Comparison of ENCODE assay signal across 12 cellular contexts in genomic region chr12:51976376-51977160, GRCh38. TPM values are rescaled to one million over a fixed set of nuclear protein-coding genes. Genes with fewer than 3 reads are reported as not detected.
DNase-seq lines count a peak whose midpoint lies in the region; ATAC-seq, FAIRE-seq and TF ChIP-seq lines count a peak whose summit lies in the region.
"Had no signal": no experiment of that assay in that cellular context is flagged by ENCODE, and none has a peak within 500 bp of the region (broad histone marks: within the 10 kb centered on the region; RNA-seq: fewer than 3 reads in every experiment).

No MANE protein-coding gene starts in this region.

- H3K9me3 ChIP-seq in K562 (replicated peaks; ENCODE audit: control insufficient read depth, insufficient read depth, low read depth, low read length), result no peaks in the 10 kb centered on the region
- H3K9me3 ChIP-seq: SJCRH30 had no signal

- no peak for ATAC-seq in K562
- no peak for ATAC-seq in GM18517 (IDR thresholded peaks at IDR 0.05; ENCODE audit: unreplicated experiment)

- H3K79me2 ChIP-seq in K562 (ENCODE audit: control insufficient read depth, insufficient read depth, low read length), result peaks cover 14% of the 10 kb centered on the region; the same call in 2 of the 3 replicates
- peaks cover 1% of the 10 kb centered on the region for H3K79me2 ChIP-seq in mesendoderm (ENCODE audit: control insufficient read depth, insufficient read depth, low read length)

- no peak overlapping the region for H2AK5ac ChIP-seq in mesendoderm (ENCODE audit: low read length)

- no peak overlapping the region for H4K5ac ChIP-seq in mesendoderm (ENCODE audit: low read length)

- no peak for TF ChIP-seq EP300 in K562 (IDR thresholded peaks at IDR 0.05; ENCODE audit: low read length)

- H3K79me1 ChIP-seq in mesendoderm (ENCODE audit: low read length), result peaks cover 12% of the 10 kb centered on the region

- no peak overlapping the region for H2BK120ac ChIP-seq in mesendoderm (ENCODE audit: low read depth, low read length)

- H3K27ac ChIP-seq in K562 (ENCODE audit: extremely low read depth, low read depth, low read length), result no peak overlapping the region
- H3K27ac ChIP-seq in mesendoderm (ENCODE audit: low read depth, low read length), result peak overlapping the region; percentile 10
- H3K27ac ChIP-seq: SJCRH30 had no signal

- H2BK15ac ChIP-seq in mesendoderm (replicated peaks; ENCODE audit: low read depth), result no peak overlapping the region

- intact Hi-C loops in K562 (cut with micrococcal nuclease), result no loop called here

- H3K9me1 ChIP-seq in K562 (ENCODE audit: control insufficient read depth, insufficient read depth, low read length), result peaks cover 5% of the 10 kb centered on the region

- H3K4me2 ChIP-seq in K562 (ENCODE audit: insufficient read depth, low read length), result no peak overlapping the region
- no peak overlapping the region for H3K4me2 ChIP-seq in mesendoderm (ENCODE audit: low read length)

- no peak overlapping the region for H3K56ac ChIP-seq in mesendoderm (ENCODE audit: low read length)

- H3K36me3 ChIP-seq in K562 (ENCODE audit: control insufficient read depth, insufficient read depth, low read length) (peaks cover 46% of the 10 kb centered on the region), mesendoderm (ENCODE audit: control insufficient read depth, insufficient read depth, low read length) (peaks cover 4% of the 10 kb centered on the region), H7 (replicated peaks; ENCODE audit: control insufficient read depth, insufficient read depth, low read length) (peaks cover 4% of the 10 kb centered on the region)

- WGBS in K562 (ENCODE audit: insufficient coverage, low coverage, missing lambda C conversion rate), result 62% methylated on average over 10 of the region's 10 CpGs
- no CpG with 5 or more reads among the region's 10 CpGs for WGBS in mesendoderm (ENCODE audit: extremely low coverage, insufficient coverage, low lambda C conversion rate)

- no peak overlapping the region for H3K4ac ChIP-seq in mesendoderm (ENCODE audit: low read depth, low read length)

- in situ Hi-C loops in K562 (cut with MboI), result loop anchor here (5.0 kb wide), 1 partner anchor 84 kb away; no protein-coding TSS in a partner anchor

- H3K27me3 ChIP-seq in K562 (ENCODE audit: control insufficient read depth in 2 of 2, insufficient read depth in 2 of 2, low read length in 2 of 2) (no peaks in the 10 kb centered on the region), mesendoderm (ENCODE audit: insufficient read depth, low read length, poor library complexity) (no peaks in the 10 kb centered on the region), H7 (ENCODE audit: control insufficient read depth, insufficient read depth, low read length) (no peaks in the 10 kb centered on the region)
- H3K27me3 ChIP-seq: SJCRH30 had no signal

- TF ChIP-seq RAD21 in K562 (CRISPR knock-in tag; conservative IDR thresholded peaks at IDR 0.05 in 1 of 2, IDR thresholded peaks at IDR 0.05 in 1 of 2), result no peak

- DNase-seq in AG20443 (ENCODE audit: low spot score), result peak; percentile 40
- DNase-seq in Kasumi-1 (lab: John Stamatoyannopoulos, UW), result peak; percentile 11 to 32
- no peak for DNase-seq in K562 (ENCODE audit: extremely low read depth in 1 of 4, low spot score in 3 of 4)
- peak; percentile 37 for DNase-seq in mesendoderm
- no peak for DNase-seq in H7
- DNase-seq in activated naive CD4-positive, alpha-beta T cell (lab: John Stamatoyannopoulos, UW), result no peak
- no peak for DNase-seq in NCI-H2171 (lab: John Stamatoyannopoulos, UW)
- DNase-seq: activated naive CD4-positive, alpha-beta T cell treated with Interleukin-2 at 50 U/mL for 16 hours; C1 segment of cervical spinal cord; effector CD4-positive, alpha-beta T cell; SJCRH30 had no signal

- no peak for TF ChIP-seq CTCF in K562 (IDR thresholded peaks at IDR 0.05 in 2 of 3, conservative IDR thresholded peaks at IDR 0.05 in 1 of 3; ENCODE audit: insufficient read depth in 2 of 3, low read depth in 1 of 3, low read length in 3 of 3)

- CTCF ChIA-PET in K562 (lab: Yijun Ruan, JAX; ENCODE audit: low intra/inter-chr PET ratio), result interaction anchor here (0.6 kb wide), 1 partner anchor 45 kb away, joined by 3 read pairs; no protein-coding TSS in a partner anchor

- no peak for TF ChIP-seq POLR2A in K562 (conservative IDR thresholded peaks at IDR 0.05)

- H4K20me1 ChIP-seq in K562 (replicated peaks; ENCODE audit: control insufficient read depth, insufficient read depth, low read length), result peaks cover 36% of the 10 kb centered on the region

- POLR2A ChIA-PET in K562 (lab: Yijun Ruan, JAX), result interaction anchor here (1.0 to 1.5 kb wide), 3 partner anchors 11 to 27 kb away, joined by 4 to 6 read pairs (median 5); no protein-coding TSS in a partner anchor

- H2AFZ ChIP-seq in K562 (ENCODE audit: low read depth, low read length), result no peak overlapping the region

- no peak overlapping the region for H3K4me3 ChIP-seq in K562
- no peak overlapping the region for H3K4me3 ChIP-seq in mesendoderm (ENCODE audit: low read length)
- no peak overlapping the region for H3K4me3 ChIP-seq in H7 (ENCODE audit: insufficient read depth, low read depth, low read length)
- H3K4me3 ChIP-seq: SJCRH30 had no signal

- H3K9ac ChIP-seq in K562 (ENCODE audit: insufficient read depth in 1 of 2, low read depth in 2 of 2, low read length in 2 of 2) (no peak overlapping the region), mesendoderm (ENCODE audit: low read length) (no peak overlapping the region)

- BruUV-seq in K562 (replicated peaks; lab: Mats Ljungman, UMichigan), result TSS peak; percentile 24

- H2BK5ac ChIP-seq in mesendoderm (ENCODE audit: low read length), result no peak overlapping the region

- peaks cover 10 to 41% of the 10 kb centered on the region in 2 experiments; a peak in 4 of 5 replicates for H3K4me1 ChIP-seq in K562 (replicated peaks in 1 of 2; ENCODE audit: control insufficient read depth in 2 of 2, insufficient read depth in 2 of 2, low read length in 2 of 2)
- H3K4me1 ChIP-seq in mesendoderm (ENCODE audit: control insufficient read depth, low read depth, low read length), result peaks cover 32% of the 10 kb centered on the region
- H3K4me1 ChIP-seq: SJCRH30 had no signal

- H3K23ac ChIP-seq in mesendoderm (ENCODE audit: low read length), result no peak overlapping the region

- H3K18ac ChIP-seq in mesendoderm (ENCODE audit: low read length), result no peak overlapping the region

- FAIRE-seq in K562 (lab: Jason Lieb, UNC), result no peak

- H4K8ac ChIP-seq in mesendoderm (ENCODE audit: low read depth, low read length), result no peak overlapping the region

TF ChIP-seq in K562, 482 proteins besides CTCF, POLR2A, EP300 and RAD21 (continues in another document):
- TF ChIP-seq JUND (IDR thresholded peaks at IDR 0.05; ENCODE audit: borderline replicate concordance, low read depth, low read length) (peak; percentile 26; the same call in 1 of the 2 replicates), JUND (tag; IDR thresholded peaks at IDR 0.05; ENCODE audit: borderline replicate concordance, low read depth, low read length) (peak; percentile 49; the same call in 2 of the 3 replicates)

RNA-seq across cellular contexts. Expression of gene ACVR1B, which starts 25.1 kb away (rescaled TPM):
- 23.4 and 35.1 TPM in 2 replicates for total RNA-seq in K562 (2011; cell fraction: chromatin; rRNA removed; ENCODE audit: low replicate concordance)
- 25.7 and 30.9 TPM in 2 replicates for total RNA-seq in K562 (2011; cell fraction: nucleolus; rRNA removed)
- 34.2 and 41.3 TPM in 2 replicates for total RNA-seq in K562 (2011; cell fraction: nucleoplasm; rRNA removed)
- 6.8 and 8.6 TPM in 2 replicates for total RNA-seq in K562 (2014; rRNA removed)
- 5.9 and 6.7 TPM in 2 replicates for total RNA-seq in K562 (2014; rRNA removed; fragmentation: Illumina TruSeq; extraction: Trizol)
- total RNA-seq in K562 (2015; rRNA removed; fragmentation: Illumina TruSeq; extraction: Trizol), result 5.9 and 6.9 TPM in 2 replicates
- 10.3 and 15.1 TPM in 2 replicates for total RNA-seq in K562 (2021)
- 8.0 and 8.4 TPM in 2 replicates for polyA plus RNA-seq in K562 (2011; rRNA removed)
- polyA plus RNA-seq in K562 (2011; cell fraction: cytosol; rRNA removed), result 7.8 and 8.1 TPM in 2 replicates
- 11.1 and 12.6 TPM in 2 replicates for polyA plus RNA-seq in K562 (2011; cell fraction: nucleus; rRNA removed)
- polyA plus RNA-seq in K562 (2012), result 7.8 and 12.4 TPM in 2 replicates
- 9.9 and 10.8 TPM in 2 replicates for polyA plus RNA-seq in K562 (2014; fragmentation: Illumina TruSeq; extraction: Trizol)
- polyA plus RNA-seq in K562 (2014; fragmentation: Nextera tagmentation; extraction: Ambion mirVana), result under 1 TPM; 0.97 to 0.98 TPM
- 7.2 and 11.3 TPM in 2 replicates for polyA plus RNA-seq in K562 (2014; rRNA removed)
- polyA minus RNA-seq in K562 (2011; rRNA and poly(A)+ RNA removed), result 12.3 and 13.4 TPM in 2 replicates
- 5.4 and 7.0 TPM in 2 replicates for polyA minus RNA-seq in K562 (2011; cell fraction: cytosol; rRNA and poly(A)+ RNA removed)
- polyA minus RNA-seq in K562 (2011; cell fraction: nucleus; rRNA and poly(A)+ RNA removed), result 4.3 and 6.0 TPM in 2 replicates
- 9.9 TPM for polyA plus RNA-seq in mesendoderm (2013, experiment 1 of 2)
- polyA plus RNA-seq in mesendoderm (2013, experiment 2 of 2), result 9.5 TPM
- total RNA-seq in H7 (2014; rRNA removed; shearing (Covaris generic)), result 14.1 and 14.9 TPM in 2 replicates

RNA-seq across cellular contexts. Expression of gene TAMALIN, which starts 30.2 kb away (rescaled TPM):
- total RNA-seq in K562 (2011; cell fraction: chromatin; rRNA removed; ENCODE audit: low replicate concordance), result 3.2 and 11.3 TPM in 2 replicates
- total RNA-seq in K562 (2011; cell fraction: nucleolus; rRNA removed), result 5.7 and 10.0 TPM in 2 replicates
- 3.2 and 3.4 TPM in 2 replicates for total RNA-seq in K562 (2011; cell fraction: nucleoplasm; rRNA removed)
- total RNA-seq in K562 (2014; rRNA removed) (0.82 and 1.5 TPM in 2 replicates), K562 (2014; rRNA removed; fragmentation: Illumina TruSeq; extraction: Trizol) (0.70 and 1.3 TPM in 2 replicates), K562 (2015; rRNA removed; fragmentation: Illumina TruSeq; extraction: Trizol) (2.2 and 3.2 TPM in 2 replicates), K562 (2021) (1.3 and 1.5 TPM in 2 replicates)
- polyA plus RNA-seq in K562 (2011; rRNA removed) (0.74 and 1.1 TPM in 2 replicates), K562 (2014; fragmentation: Illumina TruSeq; extraction: Trizol) (0.65 and 1.1 TPM in 2 replicates), K562 (2014; fragmentation: Nextera tagmentation; extraction: Ambion mirVana) (not detected), K562 (2014; rRNA removed) (1.2 and 1.5 TPM in 2 replicates)
- 0.46 and 1.4 TPM in 2 replicates for polyA plus RNA-seq in K562 (2011; cell fraction: cytosol; rRNA removed)
- 2.5 and 2.6 TPM in 2 replicates for polyA plus RNA-seq in K562 (2011; cell fraction: nucleus; rRNA removed)
- 4.8 and 8.3 TPM in 2 replicates for polyA plus RNA-seq in K562 (2012)
- polyA minus RNA-seq in K562 (2011; rRNA and poly(A)+ RNA removed), result 0.96 and 1.2 TPM in 2 replicates
- polyA minus RNA-seq in K562 (2011; cell fraction: cytosol; rRNA and poly(A)+ RNA removed), result 6.1 TPM in 1 of 2 replicates, not detected in the other
- polyA minus RNA-seq in K562 (2011; cell fraction: nucleus; rRNA and poly(A)+ RNA removed), result 1.8 and 2.4 TPM in 2 replicates
- polyA plus RNA-seq in mesendoderm (2013, experiment 1 of 2), result 0.95 TPM
- 0.91 TPM for polyA plus RNA-seq in mesendoderm (2013, experiment 2 of 2)
- 2.2 and 3.6 TPM in 2 replicates for total RNA-seq in H7 (2014; rRNA removed; shearing (Covaris generic))

Comparison
In these comparisons a context has a peak if more than half of its experiments do, and no peak if none do; other contexts are left out.
1. DNase-seq: peak in AG20443 (single experiment), Kasumi-1 (2 of 2) and mesendoderm (single experiment); none in K562 (0 of 4), H7 (single experiment), activated naive CD4-positive, alpha-beta T cell (0 of 4) and NCI-H2171 (single experiment).